In the genomic region with DNA sequence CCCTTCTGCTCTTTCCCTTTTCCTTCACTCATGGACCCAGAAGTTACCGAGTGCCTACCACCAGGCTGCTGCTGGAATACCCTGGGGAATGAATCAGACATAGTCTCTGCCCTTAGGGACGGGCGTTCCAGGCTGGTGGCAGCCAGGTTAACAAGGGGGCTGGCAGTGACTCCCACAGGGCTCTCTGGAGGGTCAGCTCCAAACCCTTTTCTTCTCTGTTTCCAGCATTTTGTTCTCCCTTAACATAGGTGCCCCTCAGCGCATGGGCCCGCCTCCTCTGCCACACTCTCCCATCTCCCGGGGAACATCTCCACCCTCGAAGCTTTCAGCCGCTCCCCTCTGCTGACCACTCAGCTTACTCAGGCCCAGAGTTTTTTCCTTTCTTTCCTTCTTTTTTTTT, we compare ENCODE assay signal across 9 cellular contexts.
"Had no signal": no experiment of that assay in that cellular context is flagged by ENCODE, and none has a peak within 500 bp of the region (broad histone marks: within the 10 kb centered on the region; RNA-seq: fewer than 3 reads in every experiment).

No MANE protein-coding gene starts in this region.

- H3K27ac Mint-ChIP-seq: naive thymus-derived CD4-positive, alpha-beta T cell had no signal

- ATAC-seq: activated CD4-positive, CD25-positive, alpha-beta regulatory T cell treated with anti-CD3 and anti-CD28 coated beads, Interleukin-2, amount 50 U/mL, for 24 hours; esophagus mucosa had no signal

- DNase-seq: activated CD4-positive, alpha-beta T cell treated with anti-CD3 and anti-CD28 coated beads, Interleukin-2, amount 50 U/mL, for 4 hours; activated naive CD4-positive, alpha-beta T cell treated with Interleukin-2 at 50 U/mL for 16 hours; activated T-cell treated with anti-CD3 and anti-CD28 coated beads for 4 hours; naive thymus-derived CD4-positive, alpha-beta T cell; occipital lobe; stimulated activated CD4-positive, alpha-beta T cell treated with anti-CD3 and anti-CD28 coated beads, Interleukin-2, amount 100 ng/mL, for 48 hours; stimulated activated naive CD4-positive, alpha-beta T cell treated with Interleukin-2 at 50 U/mL for 16 hours had no signal

- H3K4me3 Mint-ChIP-seq: naive thymus-derived CD4-positive, alpha-beta T cell had no signal
